1 cellular context compared by ENCODE assay signal in genomic region chr20:37968726-37969401, GRCh38.
TF ChIP-seq lines count a peak whose summit lies in the region.

No MANE protein-coding gene starts in this region.

TF ChIP-seq in SK-N-SH treated with all-trans-retinoic acid at 6 μM for 48 hours, 23 proteins besides CTCF, POLR2A, EP300 and RAD21 (continued from another document):
- TF ChIP-seq TSHZ2 (CRISPR knock-in tag; IDR thresholded peaks at IDR 0.05) (no peak), ESRRG (CRISPR knock-in tag; IDR thresholded peaks at IDR 0.05) (no peak), RARB (CRISPR knock-in tag; IDR thresholded peaks at IDR 0.05) (no peak), ISL1 (CRISPR knock-in tag; IDR thresholded peaks at IDR 0.05) (no peak), PPARA (CRISPR knock-in tag; IDR thresholded peaks at IDR 0.05; ENCODE audit: borderline replicate concordance) (no peak), ARNTL (CRISPR knock-in tag; IDR thresholded peaks at IDR 0.05; ENCODE audit: borderline replicate concordance, low read depth) (no peak), CSDC2 (CRISPR knock-in tag; IDR thresholded peaks at IDR 0.05) (no peak), POU6F1 (CRISPR knock-in tag; IDR thresholded peaks at IDR 0.05; ENCODE audit: borderline replicate concordance, low read depth) (no peak), CREB5 (CRISPR knock-in tag; IDR thresholded peaks at IDR 0.05; ENCODE audit: low read depth) (no peak), OSR1 (CRISPR knock-in tag; IDR thresholded peaks at IDR 0.05) (no peak)
